Comparison of ENCODE assay signal across 25 cellular contexts in genomic region chr3:95521396-95521795, GRCh38.
A peak's percentile ranks its signal among the peaks of the same experiment; 100 is the strongest.
DNase-seq lines count a peak whose midpoint lies in the region; ATAC-seq, FAIRE-seq and TF ChIP-seq lines count a peak whose summit lies in the region.
"Had no signal": no experiment of that assay in that cellular context is flagged by ENCODE, and none has a peak within 500 bp of the region (broad histone marks: within the 10 kb centered on the region; RNA-seq: fewer than 3 reads in every experiment).

No MANE protein-coding gene starts in this region.

- H2BK120ac ChIP-seq in neuronal stem cell (ENCODE audit: low read depth, low read length), result no peak overlapping the region

- no peak for TF ChIP-seq POLR2A in body of pancreas (IDR thresholded peaks at IDR 0.05)

- ATAC-seq in body of pancreas (no peak), pancreas (no peak), Right ventricle myocardium superior (ENCODE audit: poor library complexity) (no peak)
- ATAC-seq: HCT116 had no signal

- FAIRE-seq in D721Med (lab: Jason Lieb, UNC), result no peak
- FAIRE-seq in pancreas (lab: Jason Lieb, UNC), result peak; percentile 63
- FAIRE-seq: H1 had no signal

- H3K14ac ChIP-seq in neuronal stem cell (ENCODE audit: low read length), result no peak overlapping the region

- no peak overlapping the region for H2AK5ac ChIP-seq in neuronal stem cell (ENCODE audit: low read depth, low read length)

- H3K79me1 ChIP-seq in neuronal stem cell (ENCODE audit: low read depth, low read length), result no peaks in the 10 kb centered on the region

- H4K8ac ChIP-seq in neuronal stem cell (ENCODE audit: low read depth, low read length), result no peak overlapping the region

- DNase-seq in D721Med (ENCODE audit: insufficient read length, low spot score) (no peak), LNCaP clone FGC (ENCODE audit: low read depth) (peak; percentile 13), body of pancreas (no peak), pancreas (no peak), neuronal stem cell (ENCODE audit: low spot score) (no peak), hypothalamus (lab: John Stamatoyannopoulos, UW) (no peak), NOMO-1 treated with dmso at 0.1 percent for 144 hours (lab: John Stamatoyannopoulos, UW; ENCODE audit: unreplicated experiment) (no peak), Right ventricle myocardium superior (no peak)
- DNase-seq: BE2C; CD4-positive, CD25-positive, alpha-beta regulatory T cell; COR-L47; DMS 273 treated with DMSO at 0.1 percent for 48 hours; KG1; NCI-H1105 treated with DMSO at 0.1 percent for 48 hours; NCI-H2029 treated with DMSO at 0.1 percent for 48 hours; NCI-H2171; NCI-H345; NCI-H774; OCI-M1; RPMI8226; SIG-M5; SK-N-SH had no signal

- H2BK15ac ChIP-seq in neuronal stem cell (ENCODE audit: low read length), result no peak overlapping the region

- H3K4me1 ChIP-seq in body of pancreas (no peaks in the 10 kb centered on the region), pancreas (no peaks in the 10 kb centered on the region), neuronal stem cell (ENCODE audit: control insufficient read depth in 2 of 2, insufficient read depth in 1 of 2, low read depth in 1 of 2, low read length in 2 of 2) (no peaks in the 10 kb centered on the region)
- H3K4me1 ChIP-seq: BE2C had no signal

- no peak overlapping the region for H3K9ac ChIP-seq in neuronal stem cell (ENCODE audit: low read depth, low read length, poor library complexity)
- H3K9ac ChIP-seq: SK-N-SH had no signal

- no peak overlapping the region for H3K18ac ChIP-seq in neuronal stem cell (ENCODE audit: low read length)

- no peak overlapping the region for H2BK12ac ChIP-seq in neuronal stem cell (ENCODE audit: low read length)

- WGBS in body of pancreas, 2 donors, result 31 to 40% methylated on average over 2 of the region's 2 CpGs
- 42 to 56% methylated on average over 2 of the region's 2 CpGs for WGBS in pancreas, 2 donors
- no CpG with 5 or more reads among the region's 2 CpGs for WGBS in neuronal stem cell (ENCODE audit: extremely low coverage in 2 of 2, insufficient read length in 2 of 2, insufficient replicate concordance in 1 of 2), 2 donors

- H4K91ac ChIP-seq in neuronal stem cell (ENCODE audit: low read depth, low read length, poor library complexity), result no peak overlapping the region

- no peak overlapping the region for H3K4me2 ChIP-seq in neuronal stem cell (ENCODE audit: insufficient read depth, low read length, poor library complexity, severe bottlenecking)
- H3K4me2 ChIP-seq: SK-N-SH had no signal

- no peak overlapping the region for H2AFZ ChIP-seq in neuronal stem cell (ENCODE audit: low read length)

- H2BK5ac ChIP-seq in neuronal stem cell (ENCODE audit: low read length), result no peak overlapping the region

- H3K36me3 ChIP-seq in body of pancreas (replicated peaks in 1 of 2; ENCODE audit: insufficient read depth in 1 of 2, low read depth in 2 of 2), result no peaks in the 10 kb centered on the region
- H3K36me3 ChIP-seq in pancreas, result no peaks in the 10 kb centered on the region
- H3K36me3 ChIP-seq in neuronal stem cell (replicated peaks in 1 of 2; ENCODE audit: control insufficient read depth in 2 of 2, insufficient read depth in 2 of 2, low read length in 2 of 2), result no peaks in the 10 kb centered on the region
- H3K36me3 ChIP-seq: BE2C had no signal

- peak; percentile 16 for TF ChIP-seq CTCF in D721Med (IDR thresholded peaks at IDR 0.05; ENCODE audit: insufficient read depth, missing control alignments)
- peak; percentile 43 for TF ChIP-seq CTCF in LNCaP clone FGC (IDR thresholded peaks at IDR 0.05; ENCODE audit: control insufficient read depth, extremely low read depth, insufficient read depth)
- peak in 5 of 7 experiments; percentile 23 to 34 (median 28) for TF ChIP-seq CTCF in body of pancreas (IDR thresholded peaks at IDR 0.05)
- no peak for TF ChIP-seq CTCF in pancreas (IDR thresholded peaks at IDR 0.05)

- H3K4me3 ChIP-seq in LNCaP clone FGC (ENCODE audit: low read depth, low read length) (no peak overlapping the region), body of pancreas (no peak overlapping the region), pancreas (no peak overlapping the region), neuronal stem cell (ENCODE audit: low read length in 2 of 2) (no peak overlapping the region)

- no peak overlapping the region for H3K27ac ChIP-seq in body of pancreas
- no peak overlapping the region for H3K27ac ChIP-seq in pancreas
- H3K27ac ChIP-seq in neuronal stem cell (replicated peaks; ENCODE audit: low read length), result no peak overlapping the region
- H3K27ac ChIP-seq: HL-60 had no signal

- no peak overlapping the region for H3K23ac ChIP-seq in neuronal stem cell (ENCODE audit: low read depth, low read length, poor library complexity)

- H3K27me3 ChIP-seq in body of pancreas (no peaks in the 10 kb centered on the region), pancreas (no peaks in the 10 kb centered on the region), neuronal stem cell (ENCODE audit: control insufficient read depth in 3 of 3, insufficient read depth in 3 of 3, low read depth in 1 of 3, low read length in 3 of 3) (no peaks in the 10 kb centered on the region)
- H3K27me3 ChIP-seq: BE2C had no signal

- no peak overlapping the region for H3K4ac ChIP-seq in neuronal stem cell (ENCODE audit: low read length)

- H3K9me3 ChIP-seq in body of pancreas, result no peaks in the 10 kb centered on the region
- H3K9me3 ChIP-seq in pancreas, result no peaks in the 10 kb centered on the region
- H3K9me3 ChIP-seq in neuronal stem cell (replicated peaks in 1 of 2; ENCODE audit: control insufficient read depth in 2 of 2, insufficient read depth in 1 of 2, low read depth in 1 of 2, low read length in 2 of 2), result no peaks in the 10 kb centered on the region
- H3K9me3 ChIP-seq: BE2C, SK-N-SH had no signal

- intact Hi-C loops in body of pancreas (cut with DNase I) (no loop called here), pancreas (cut with DNase I) (no loop called here), Right ventricle myocardium superior (cut with DNase I) (no loop called here)

Comparison
In these comparisons a context has a peak if more than half of its experiments do, and no peak if none do; other contexts are left out.
1. CTCF ChIP-seq: peak in D721Med (single experiment), LNCaP clone FGC (single experiment) and body of pancreas (5 of 7); none in pancreas (0 of 4).